ENCODE assay signal across 8 cellular contexts in the genomic region with DNA sequence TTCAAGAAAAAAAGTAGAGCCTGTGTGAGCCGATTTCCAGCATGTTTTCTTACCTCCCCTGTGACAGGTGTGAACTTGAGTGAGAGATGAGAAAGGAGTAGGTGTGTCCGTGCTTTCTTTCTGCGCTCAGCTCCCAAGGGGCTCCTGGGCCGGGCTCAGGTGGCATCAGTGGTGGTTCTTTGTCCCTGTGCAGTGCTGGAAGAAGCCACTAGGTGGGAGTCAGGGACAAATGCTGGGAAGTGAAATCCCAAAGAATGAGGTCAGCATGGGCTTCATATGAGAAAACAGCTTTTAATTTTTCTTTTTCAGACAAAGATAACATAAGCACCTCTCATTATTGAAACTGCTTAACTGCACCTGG. TPM values are rescaled to one million over a fixed set of nuclear protein-coding genes. Genes with fewer than 3 reads are reported as not detected.
DNase-seq lines count a peak whose midpoint lies in the region; ATAC-seq and TF ChIP-seq lines count a peak whose summit lies in the region.

No MANE protein-coding gene starts in this region.

- H3K4me1 ChIP-seq in cardiac muscle cell (ENCODE audit: low read depth), result peaks cover 13% of the 10 kb centered on the region

- intact Hi-C loops in activated CD4-positive, alpha-beta memory T cell treated with anti-CD3 and anti-CD28 coated beads for 36 hours (cut with micrococcal nuclease), result loop anchor here (2.0 kb wide), 2 partner anchors 93 to 117 kb away; no protein-coding TSS in a partner anchor

- H3K27ac ChIP-seq in cardiac muscle cell, result no peak overlapping the region

- TF ChIP-seq CTCF in cardiac muscle cell (IDR thresholded peaks at IDR 0.05; ENCODE audit: low read depth, low read length), result peak; percentile 98
- peak; percentile 85 for TF ChIP-seq CTCF in progenitor cell of endocrine pancreas (IDR thresholded peaks at IDR 0.05; ENCODE audit: unreplicated experiment)

- no peaks in the 10 kb centered on the region for H3K36me3 ChIP-seq in cardiac muscle cell

- H3K36me3 Mint-ChIP-seq in activated CD4-positive, alpha-beta memory T cell treated with anti-CD3 and anti-CD28 coated beads for 36 hours, result peaks cover 18% of the 10 kb centered on the region
- H3K36me3 Mint-ChIP-seq in progenitor cell of endocrine pancreas (ENCODE audit: insufficient read depth), result peaks cover 6% of the 10 kb centered on the region

- no peak overlapping the region for H3K27ac Mint-ChIP-seq in stimulated activated naive CD8-positive, alpha-beta T cell treated with anti-CD3 and anti-CD28 coated beads, Interleukin-15, amount 100 ng/mL, for 72 hours
- no peak overlapping the region for H3K27ac Mint-ChIP-seq in activated CD4-positive, alpha-beta memory T cell treated with anti-CD3 and anti-CD28 coated beads for 36 hours
- peak overlapping the region; percentile 98 for H3K27ac Mint-ChIP-seq in progenitor cell of endocrine pancreas

- no peaks in the 10 kb centered on the region for H3K27me3 ChIP-seq in cardiac muscle cell

- H3K4me3 Mint-ChIP-seq in stimulated activated naive CD8-positive, alpha-beta T cell treated with anti-CD3 and anti-CD28 coated beads, Interleukin-15, amount 100 ng/mL, for 72 hours, result no peak overlapping the region
- H3K4me3 Mint-ChIP-seq in activated CD4-positive, alpha-beta memory T cell treated with anti-CD3 and anti-CD28 coated beads for 36 hours, result no peak overlapping the region
- H3K4me3 Mint-ChIP-seq in progenitor cell of endocrine pancreas (ENCODE audit: low read depth), result no peak overlapping the region

- peak; percentile 35 for DNase-seq in stimulated activated naive CD8-positive, alpha-beta T cell treated with anti-CD3 and anti-CD28 coated beads, Interleukin-15, Interleukin-2, amounts not matched to agents 100 U/mL and 50 U/mL, for 24 hours
- DNase-seq in stimulated activated naive CD8-positive, alpha-beta T cell treated with anti-CD3 and anti-CD28 coated beads, Interleukin-15, amount 100 ng/mL, for 72 hours, result no peak
- DNase-seq in NCI-H146 treated with DMSO at 0.1 percent for 48 hours (lab: John Stamatoyannopoulos, UW; ENCODE audit: unreplicated experiment) (peak; percentile 17), cardiac muscle cell (ENCODE audit: low read depth in 1 of 2, low spot score in 1 of 2) (peak; percentile 77 to 78), progenitor cell of endocrine pancreas (ENCODE audit: low spot score, unreplicated experiment) (peak; percentile 74)
- peak; percentile 44 for DNase-seq in activated CD4-positive, alpha-beta memory T cell treated with anti-CD3 and anti-CD28 coated beads for 36 hours
- DNase-seq in effector CD8-positive, alpha-beta T cell (lab: John Stamatoyannopoulos, UW), result no peak
- DNase-seq in activated effector memory CD4-positive, alpha-beta T cell treated with Interleukin-2 at 50 U/mL for 16 hours, result no peak

- POLR2A ChIA-PET in activated CD4-positive, alpha-beta memory T cell treated with anti-CD3 and anti-CD28 coated beads for 36 hours (lab: Charles Lee), result no interaction called here

- H3K9me3 ChIP-seq in cardiac muscle cell (ENCODE audit: low read depth), result no peaks in the 10 kb centered on the region

- ATAC-seq in stimulated activated naive CD8-positive, alpha-beta T cell treated with anti-CD3 and anti-CD28 coated beads, Interleukin-15, Interleukin-2, amounts not matched to agents 100 U/mL and 50 U/mL, for 24 hours, result no peak
- ATAC-seq in stimulated activated naive CD8-positive, alpha-beta T cell treated with anti-CD3 and anti-CD28 coated beads, Interleukin-15, amount 100 ng/mL, for 72 hours, result no peak

- no peaks in the 10 kb centered on the region for H3K9me3 Mint-ChIP-seq in stimulated activated naive CD8-positive, alpha-beta T cell treated with anti-CD3 and anti-CD28 coated beads, Interleukin-15, amount 100 ng/mL, for 72 hours
- peaks cover 10% of the 10 kb centered on the region for H3K9me3 Mint-ChIP-seq in activated CD4-positive, alpha-beta memory T cell treated with anti-CD3 and anti-CD28 coated beads for 36 hours
- H3K9me3 Mint-ChIP-seq in progenitor cell of endocrine pancreas (ENCODE audit: low read depth), result peaks cover 3% of the 10 kb centered on the region

- peaks cover 14% of the 10 kb centered on the region for H3K4me1 Mint-ChIP-seq in stimulated activated naive CD8-positive, alpha-beta T cell treated with anti-CD3 and anti-CD28 coated beads, Interleukin-15, amount 100 ng/mL, for 72 hours
- peaks cover 11% of the 10 kb centered on the region for H3K4me1 Mint-ChIP-seq in activated CD4-positive, alpha-beta memory T cell treated with anti-CD3 and anti-CD28 coated beads for 36 hours (ENCODE audit: low read depth)
- peaks cover 67% of the 10 kb centered on the region for H3K4me1 Mint-ChIP-seq in progenitor cell of endocrine pancreas (ENCODE audit: low read depth)

- CTCF ChIA-PET in activated CD4-positive, alpha-beta memory T cell treated with anti-CD3 and anti-CD28 coated beads for 36 hours (lab: Charles Lee), result interaction anchor here (0.6 to 2.7 kb wide), 18 partner anchors 11 to 1344 kb away, joined by 3 to 17 read pairs (median 3); a partner anchor contains a TSS

- H3K4me3 ChIP-seq in cardiac muscle cell, result no peak overlapping the region

- peaks cover 31% of the 10 kb centered on the region for H3K27me3 Mint-ChIP-seq in stimulated activated naive CD8-positive, alpha-beta T cell treated with anti-CD3 and anti-CD28 coated beads, Interleukin-15, amount 100 ng/mL, for 72 hours
- peaks cover 1% of the 10 kb centered on the region for H3K27me3 Mint-ChIP-seq in activated CD4-positive, alpha-beta memory T cell treated with anti-CD3 and anti-CD28 coated beads for 36 hours
- no peaks in the 10 kb centered on the region for H3K27me3 Mint-ChIP-seq in progenitor cell of endocrine pancreas

RNA-seq across cellular contexts. Expression of a gene that starts 57.8 kb away (rescaled TPM):
- total RNA-seq in activated CD4-positive, alpha-beta memory T cell treated with anti-CD3 and anti-CD28 coated beads for 36 hours, result 1 to 10 TPM; 8.8 to 9.2 TPM
- 4.5 and 13.2 TPM in 2 replicates for total RNA-seq in cardiac muscle cell
- polyA plus RNA-seq in cardiac muscle cell, result 8.0 and 17.3 TPM in 2 replicates
- total RNA-seq in progenitor cell of endocrine pancreas, result 64.1 and 66.4 TPM in 2 replicates

Comparison
In these comparisons a context has a peak if more than half of its experiments do, and no peak if none do; other contexts are left out.
1. DNase-seq: peak in stimulated activated naive CD8-positive, alpha-beta T cell treated with anti-CD3 and anti-CD28 coated beads, Interleukin-15, Interleukin-2, amounts not matched to agents 100 U/mL and 50 U/mL, for 24 hours (single experiment), NCI-H146 treated with DMSO at 0.1 percent for 48 hours (single experiment), activated CD4-positive, alpha-beta memory T cell treated with anti-CD3 and anti-CD28 coated beads for 36 hours (single experiment), cardiac muscle cell (2 of 2) and progenitor cell of endocrine pancreas (single experiment); none in stimulated activated naive CD8-positive, alpha-beta T cell treated with anti-CD3 and anti-CD28 coated beads, Interleukin-15, amount 100 ng/mL, for 72 hours (0 of 2), effector CD8-positive, alpha-beta T cell (single experiment) and activated effector memory CD4-positive, alpha-beta T cell treated with Interleukin-2 at 50 U/mL for 16 hours (single experiment).